In the genomic region with DNA sequence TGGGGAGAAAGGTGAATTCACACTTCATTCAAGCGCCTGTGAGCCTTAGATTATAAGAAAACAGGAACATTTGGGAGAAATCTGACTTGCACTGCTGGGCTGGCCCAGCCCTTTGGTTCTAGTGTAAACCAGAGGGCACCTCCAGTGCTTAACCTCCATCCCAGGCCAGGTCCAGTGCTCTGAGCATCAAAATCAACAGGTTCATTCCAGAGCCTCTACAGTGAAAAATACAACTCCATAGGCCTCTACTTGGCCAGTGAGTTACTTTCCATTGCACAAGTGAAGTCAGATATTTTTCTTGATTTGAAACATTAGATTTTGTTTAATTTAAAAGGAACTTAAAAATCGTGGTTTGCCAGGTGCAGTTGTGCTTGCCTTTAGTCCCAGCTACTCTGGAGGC, we compare ENCODE assay signal across 21 cellular contexts. TPM values are rescaled to one million over a fixed set of nuclear protein-coding genes. Genes with fewer than 3 reads are reported as not detected.
DNase-seq lines count a peak whose midpoint lies in the region; ATAC-seq and TF ChIP-seq lines count a peak whose summit lies in the region.
"Had no signal": no experiment of that assay in that cellular context is flagged by ENCODE, and none has a peak within 500 bp of the region (broad histone marks: within the 10 kb centered on the region; RNA-seq: fewer than 3 reads in every experiment).

No MANE protein-coding gene starts in this region.

- no peaks in the 10 kb centered on the region for H3K27me3 Mint-ChIP-seq in activated CD8-positive, alpha-beta memory T cell treated with anti-CD3 and anti-CD28 coated beads, Interleukin-2, amount 10 ng/mL, durations not matched to agents 7 days and 5 days
- no peaks in the 10 kb centered on the region for H3K27me3 Mint-ChIP-seq in activated naive CD8-positive, alpha-beta T cell treated with anti-CD3 and anti-CD28 coated beads for 36 hours

- no peak overlapping the region for H3K4me3 Mint-ChIP-seq in activated CD8-positive, alpha-beta memory T cell treated with anti-CD3 and anti-CD28 coated beads, Interleukin-2, amount 10 ng/mL, durations not matched to agents 7 days and 5 days
- no peak overlapping the region for H3K4me3 Mint-ChIP-seq in activated naive CD8-positive, alpha-beta T cell treated with anti-CD3 and anti-CD28 coated beads for 36 hours

- H3K9me3 ChIP-seq in Loucy (ENCODE audit: insufficient read depth, low read depth, low read length), result no peaks in the 10 kb centered on the region
- H3K9me3 ChIP-seq: A549, adrenal gland, upper lobe of left lung had no signal

- H3F3A ChIP-seq in Loucy (ENCODE audit: low read depth), result peaks cover 18% of the 10 kb centered on the region

- H3K27ac ChIP-seq in skin epidermis, result peak overlapping the region in 11 of 21 experiments; percentile 11 to 82 (median 43)
- H3K27ac ChIP-seq: A549, C4-2B, cardiac muscle cell, WERI-Rb-1 had no signal

- peak overlapping the region; percentile 44 for H3K27ac Mint-ChIP-seq in activated CD8-positive, alpha-beta memory T cell treated with anti-CD3 and anti-CD28 coated beads, Interleukin-2, amount 10 ng/mL, durations not matched to agents 7 days and 5 days
- peak overlapping the region; percentile 78 for H3K27ac Mint-ChIP-seq in activated naive CD8-positive, alpha-beta T cell treated with anti-CD3 and anti-CD28 coated beads for 36 hours

- no peak for ATAC-seq in activated CD8-positive, alpha-beta memory T cell treated with anti-CD3 and anti-CD28 coated beads, Interleukin-2, amount 10 ng/mL, durations not matched to agents 7 days and 5 days
- no peak for ATAC-seq in HG03442 (IDR thresholded peaks at IDR 0.05; ENCODE audit: unreplicated experiment)
- no peak for ATAC-seq in activated CD4-positive, CD25-positive, alpha-beta regulatory T cell treated with anti-CD3 and anti-CD28 coated beads, Interleukin-2, amount 50 U/mL, for 24 hours
- ATAC-seq: A549 had no signal

- H3K9me3 Mint-ChIP-seq in activated CD8-positive, alpha-beta memory T cell treated with anti-CD3 and anti-CD28 coated beads, Interleukin-2, amount 10 ng/mL, durations not matched to agents 7 days and 5 days (ENCODE audit: low read depth), result no peaks in the 10 kb centered on the region
- peaks cover 8% of the 10 kb centered on the region for H3K9me3 Mint-ChIP-seq in activated naive CD8-positive, alpha-beta T cell treated with anti-CD3 and anti-CD28 coated beads for 36 hours

- H3K4me1 ChIP-seq in Loucy (ENCODE audit: insufficient read depth, low read length, poor library complexity, severe bottlenecking), result peaks cover 29% of the 10 kb centered on the region

- H4K20me1 ChIP-seq in Loucy (ENCODE audit: insufficient read depth, low read length, poor library complexity, severe bottlenecking), result no peaks in the 10 kb centered on the region

- H3K27me3 ChIP-seq in Loucy (ENCODE audit: insufficient read depth, low read length, poor library complexity, severe bottlenecking), result no peaks in the 10 kb centered on the region
- H3K27me3 ChIP-seq: adrenal gland, cardiac muscle cell, upper lobe of left lung had no signal

- no peaks in the 10 kb centered on the region for H3K9me2 ChIP-seq in Loucy (replicated peaks; ENCODE audit: low read depth, low read length)

- peak overlapping the region; percentile 29 for H3K9ac ChIP-seq in Loucy (ENCODE audit: low read depth, low read length, poor library complexity, severe bottlenecking)

- H3K4me2 ChIP-seq in Loucy (ENCODE audit: low read depth, low read length, poor library complexity, severe bottlenecking), result peak overlapping the region; percentile 14
- H3K4me2 ChIP-seq: A549 had no signal

- TF ChIP-seq CTCF in Loucy (conservative IDR thresholded peaks at IDR 0.05; ENCODE audit: low read length), result no peak

- H3K4me1 Mint-ChIP-seq in activated CD8-positive, alpha-beta memory T cell treated with anti-CD3 and anti-CD28 coated beads, Interleukin-2, amount 10 ng/mL, durations not matched to agents 7 days and 5 days, result peaks cover 36% of the 10 kb centered on the region
- H3K4me1 Mint-ChIP-seq in activated naive CD8-positive, alpha-beta T cell treated with anti-CD3 and anti-CD28 coated beads for 36 hours, result peaks cover 42% of the 10 kb centered on the region

- H2AFZ ChIP-seq in Loucy (ENCODE audit: low read length), result no peak overlapping the region

- CTCF ChIA-PET in activated CD8-positive, alpha-beta memory T cell treated with anti-CD3 and anti-CD28 coated beads, Interleukin-2, amount 10 ng/mL, durations not matched to agents 7 days and 5 days (lab: Charles Lee), result interaction anchor here (1.2 kb wide), 1 partner anchor 25 kb away, joined by 3 read pairs; no protein-coding TSS in a partner anchor

- DNase-seq in activated CD8-positive, alpha-beta memory T cell treated with anti-CD3 and anti-CD28 coated beads, Interleukin-2, amount 10 ng/mL, durations not matched to agents 7 days and 5 days, result no peak
- DNase-seq in activated CD8-positive, alpha-beta memory T cell treated with anti-CD3 and anti-CD28 coated beads, Interleukin-2, amount 50 U/mL, for 4 hours, result no peak
- DNase-seq in activated naive CD8-positive, alpha-beta T cell treated with anti-CD3 and anti-CD28 coated beads for 36 hours, result no peak
- no peak for DNase-seq in NCI-H510A treated with DMSO at 0.1 percent for 48 hours (lab: John Stamatoyannopoulos, UW)
- DNase-seq: adrenal gland; DMS79 treated with DMSO at 0.1 percent for 48 hours; erythroblast; midbrain; MM.1S; NCI-H187; stimulated activated naive CD4-positive, alpha-beta T cell; T-helper 1 cell; upper lobe of left lung; WERI-Rb-1 had no signal

- peaks cover 11% of the 10 kb centered on the region for H3K79me2 ChIP-seq in Loucy (ENCODE audit: insufficient read depth, low read length)

- H3K36me3 ChIP-seq in Loucy (ENCODE audit: insufficient read depth, low read length), result peaks cover 5% of the 10 kb centered on the region; the same call in 1 of the 2 replicates

- H3K36me3 Mint-ChIP-seq in activated CD8-positive, alpha-beta memory T cell treated with anti-CD3 and anti-CD28 coated beads, Interleukin-2, amount 10 ng/mL, durations not matched to agents 7 days and 5 days, result peaks cover 16% of the 10 kb centered on the region
- H3K36me3 Mint-ChIP-seq in activated naive CD8-positive, alpha-beta T cell treated with anti-CD3 and anti-CD28 coated beads for 36 hours, result peaks cover 33% of the 10 kb centered on the region

- no peak overlapping the region for H3K4me3 ChIP-seq in Loucy (ENCODE audit: low read length, poor library complexity, severe bottlenecking)
- no peak overlapping the region for H3K4me3 ChIP-seq in skin epidermis
- H3K4me3 ChIP-seq: A549, adrenal gland, cardiac muscle cell, upper lobe of left lung had no signal

RNA-seq across cellular contexts. Expression of a gene that starts 3.0 kb away (rescaled TPM):
- 10 to 100 TPM; 25.8 to 27.3 TPM for total RNA-seq in activated CD8-positive, alpha-beta memory T cell treated with anti-CD3 and anti-CD28 coated beads, Interleukin-2, amount 10 ng/mL, durations not matched to agents 7 days and 5 days
- 10 to 100 TPM; 34.1 to 34.8 TPM for total RNA-seq in activated naive CD8-positive, alpha-beta T cell treated with anti-CD3 and anti-CD28 coated beads for 36 hours

RNA-seq across cellular contexts. Expression of a gene that starts 17.5 kb away (rescaled TPM):
- 100 to 1,000 TPM in 1 of 2 experiments, 10 to 100 TPM in 1; 84.0 to 109 TPM for total RNA-seq in activated CD8-positive, alpha-beta memory T cell treated with anti-CD3 and anti-CD28 coated beads, Interleukin-2, amount 10 ng/mL, durations not matched to agents 7 days and 5 days
- total RNA-seq in activated naive CD8-positive, alpha-beta T cell treated with anti-CD3 and anti-CD28 coated beads for 36 hours, result 100 to 1,000 TPM; 132 to 134 TPM

RNA-seq across cellular contexts. Expression of a gene that starts 25.2 kb away (rescaled TPM):
- 1 to 10 TPM; 1.4 to 3.5 TPM for total RNA-seq in activated CD8-positive, alpha-beta memory T cell treated with anti-CD3 and anti-CD28 coated beads, Interleukin-2, amount 10 ng/mL, durations not matched to agents 7 days and 5 days
- 1 to 10 TPM; 2.6 to 3.3 TPM for total RNA-seq in activated naive CD8-positive, alpha-beta T cell treated with anti-CD3 and anti-CD28 coated beads for 36 hours

RNA-seq across cellular contexts. Expression of a gene that starts 43.4 kb away (rescaled TPM):
- total RNA-seq in activated CD8-positive, alpha-beta memory T cell treated with anti-CD3 and anti-CD28 coated beads, Interleukin-2, amount 10 ng/mL, durations not matched to agents 7 days and 5 days, result 10 to 100 TPM; 34.0 to 41.9 TPM
- 10 to 100 TPM; 12.1 to 13.2 TPM for total RNA-seq in activated naive CD8-positive, alpha-beta T cell treated with anti-CD3 and anti-CD28 coated beads for 36 hours
